8 cellular contexts compared by ENCODE assay signal in the genomic region with DNA sequence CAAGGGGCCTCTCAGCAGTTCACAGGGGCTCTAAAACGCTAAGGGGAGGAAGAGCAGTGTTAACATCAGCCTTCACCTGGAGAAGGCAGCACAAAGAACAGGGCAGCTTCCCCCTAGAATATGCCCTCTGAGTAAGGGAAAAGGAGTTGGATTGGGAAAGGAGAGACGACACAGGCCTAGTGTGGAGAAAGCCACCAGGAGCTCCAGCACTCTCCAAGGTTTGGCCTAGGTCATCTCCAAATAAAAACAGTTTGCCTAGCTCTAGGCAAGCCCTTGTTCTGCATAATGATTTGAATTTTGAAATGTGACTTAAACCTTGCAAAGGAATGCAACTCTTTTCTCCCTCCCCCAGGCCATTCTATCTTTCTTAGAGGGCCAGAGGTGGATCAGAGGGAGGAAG.
DNase-seq lines count a peak whose midpoint lies in the region; ATAC-seq and TF ChIP-seq lines count a peak whose summit lies in the region.

No MANE protein-coding gene starts in this region.

- H3K9ac ChIP-seq in PC-3 (ENCODE audit: low read length) (peak overlapping the region; percentile 71; the same call in 1 of the 2 replicates), neural progenitor cell (no peak overlapping the region)

- H3K36me3 ChIP-seq in CD4-positive, CD25-positive, alpha-beta regulatory T cell (ENCODE audit: control insufficient read depth, insufficient read depth, low read length), result no peaks in the 10 kb centered on the region
- no peaks in the 10 kb centered on the region for H3K36me3 ChIP-seq in PC-3 (ENCODE audit: low read depth, low read length)
- H3K36me3 ChIP-seq in neural progenitor cell, result no peaks in the 10 kb centered on the region

- H3K27me3 Mint-ChIP-seq in CD4-positive, CD25-positive, alpha-beta regulatory T cell, result peaks cover 7% of the 10 kb centered on the region
- H3K27me3 Mint-ChIP-seq in endothelial cell (ENCODE audit: unreplicated experiment), result peaks cover 7% of the 10 kb centered on the region
- peaks cover 12% of the 10 kb centered on the region for H3K27me3 Mint-ChIP-seq in neural progenitor cell (ENCODE audit: insufficient read depth, low read depth)

- peak overlapping the region; percentile 90 to 99 (median 95) for H3K4me3 Mint-ChIP-seq in CD4-positive, CD25-positive, alpha-beta regulatory T cell
- H3K4me3 Mint-ChIP-seq in endothelial cell (ENCODE audit: unreplicated experiment) (no peak overlapping the region), neural progenitor cell (peak overlapping the region; percentile 92)

- CTCF ChIA-PET in PC-3 (lab: Charles Lee), result interaction anchor here (0.6 to 1.7 kb wide), 3 partner anchors 100 to 340 kb away, joined by 4 to 13 read pairs (median 7); partner anchors contain the start of gene SSBP2

- TF ChIP-seq CTCF in PC-3 (conservative IDR thresholded peaks at IDR 0.05; ENCODE audit: low read depth, low read length) (no peak), endothelial cell (IDR thresholded peaks at IDR 0.05; ENCODE audit: unreplicated experiment) (no peak), neural progenitor cell (IDR thresholded peaks at IDR 0.05) (no peak)

- H3K27me3 ChIP-seq in CD4-positive, CD25-positive, alpha-beta regulatory T cell (ENCODE audit: control insufficient read depth, insufficient read depth, low read length), result no peaks in the 10 kb centered on the region
- H3K27me3 ChIP-seq in PC-3 (ENCODE audit: low read length) (no peaks in the 10 kb centered on the region), neural progenitor cell (no peaks in the 10 kb centered on the region)

- intact Hi-C loops in PC-3 (cut with micrococcal nuclease), result loop anchor here (1.0 to 5.0 kb wide), 6 partner anchors 96 to 1756 kb away; partner anchors contain the start of genes ATG10 and SSBP2

- POLR2A ChIA-PET in PC-3 (lab: Charles Lee; ENCODE audit: unreplicated experiment), result interaction anchor here (1.3 kb wide), 1 partner anchor 100 kb away, joined by 9 read pairs; the partner anchor contains the start of gene SSBP2

- H3K79me2 ChIP-seq in PC-3 (ENCODE audit: low read length) (no peaks in the 10 kb centered on the region), neural progenitor cell (ENCODE audit: low read depth) (no peaks in the 10 kb centered on the region)

- H3K4me3 ChIP-seq in CD4-positive, CD25-positive, alpha-beta regulatory T cell (ENCODE audit: low read depth, low read length), result peak overlapping the region; percentile 82
- peak overlapping the region; percentile 67; the same call in 1 of the 2 replicates for H3K4me3 ChIP-seq in PC-3 (ENCODE audit: low read length)
- peak overlapping the region; percentile 46 for H3K4me3 ChIP-seq in neural progenitor cell

- peaks cover 7 to 51% (median 37%) of the 10 kb centered on the region in 4 donors for H3K4me1 Mint-ChIP-seq in CD4-positive, CD25-positive, alpha-beta regulatory T cell
- H3K4me1 Mint-ChIP-seq in endothelial cell (ENCODE audit: unreplicated experiment), result peaks cover 48% of the 10 kb centered on the region
- peaks cover 78% of the 10 kb centered on the region for H3K4me1 Mint-ChIP-seq in neural progenitor cell

- H3F3A ChIP-seq in PC-3 (ENCODE audit: low read length, unreplicated experiment), result no peaks in the 10 kb centered on the region
- H3F3A ChIP-seq in neural progenitor cell (ENCODE audit: low read depth), result peaks cover 55% of the 10 kb centered on the region

- no peaks in the 10 kb centered on the region for H3K9me3 ChIP-seq in CD4-positive, CD25-positive, alpha-beta regulatory T cell (ENCODE audit: control insufficient read depth in 2 of 2, low read length in 2 of 2)
- H3K9me3 ChIP-seq in PC-3 (ENCODE audit: low read length), result no peaks in the 10 kb centered on the region
- no peaks in the 10 kb centered on the region for H3K9me3 ChIP-seq in neural progenitor cell (ENCODE audit: low read depth)

- DNase-seq in CD4-positive, CD25-positive, alpha-beta regulatory T cell, result no peak
- DNase-seq in PC-3 (no peak), endothelial cell (ENCODE audit: low spot score) (no peak), neural progenitor cell (ENCODE audit: low spot score) (no peak), NCI-H524 treated with DMSO at 0.1 percent for 48 hours (lab: John Stamatoyannopoulos, UW) (no peak), NCI-H748 (lab: John Stamatoyannopoulos, UW; ENCODE audit: unreplicated experiment) (no peak)
- no peak for DNase-seq in activated CD4-positive, alpha-beta T cell treated with anti-CD3 and anti-CD28 coated beads for 1 hour

- H2AFZ ChIP-seq in PC-3 (ENCODE audit: low read length) (peak overlapping the region; percentile 98), neural progenitor cell (replicated peaks) (no peak overlapping the region)

- no TSS peak for BruUV-seq in PC-3 (replicated peaks; lab: Mats Ljungman, UMichigan)

- H3K9me3 Mint-ChIP-seq in CD4-positive, CD25-positive, alpha-beta regulatory T cell, result peaks cover 0 to 2% (median 0%) of the 10 kb centered on the region in 7 donors
- no peaks in the 10 kb centered on the region for H3K9me3 Mint-ChIP-seq in endothelial cell (ENCODE audit: unreplicated experiment)
- peaks cover 6% of the 10 kb centered on the region for H3K9me3 Mint-ChIP-seq in neural progenitor cell

- H3K36me3 Mint-ChIP-seq in CD4-positive, CD25-positive, alpha-beta regulatory T cell, result no peaks in the 10 kb centered on the region
- H3K36me3 Mint-ChIP-seq in endothelial cell (ENCODE audit: low read depth, unreplicated experiment) (no peaks in the 10 kb centered on the region), neural progenitor cell (no peaks in the 10 kb centered on the region)

- peak overlapping the region; percentile 69 for H3K27ac ChIP-seq in CD4-positive, CD25-positive, alpha-beta regulatory T cell (ENCODE audit: insufficient read depth, low read length, poor library complexity, severe bottlenecking)
- H3K27ac ChIP-seq in PC-3 (ENCODE audit: low read length), result no peak overlapping the region
- H3K27ac ChIP-seq in neural progenitor cell, result peak overlapping the region; percentile 98

- H4K20me1 ChIP-seq in PC-3 (ENCODE audit: low read length) (no peaks in the 10 kb centered on the region), neural progenitor cell (ENCODE audit: low read depth) (no peaks in the 10 kb centered on the region)

- ATAC-seq in CD4-positive, CD25-positive, alpha-beta regulatory T cell (ENCODE audit: low read depth in 2 of 2), result no peak
- ATAC-seq in PC-3 (no peak), HG02588 (IDR thresholded peaks at IDR 0.05; ENCODE audit: unreplicated experiment) (no peak)

- peak overlapping the region; percentile 98 to 99 (median 98) for H3K27ac Mint-ChIP-seq in CD4-positive, CD25-positive, alpha-beta regulatory T cell
- H3K27ac Mint-ChIP-seq in endothelial cell (ENCODE audit: unreplicated experiment), result peak overlapping the region; percentile 93
- H3K27ac Mint-ChIP-seq in neural progenitor cell, result peak overlapping the region; percentile 99

- peaks cover 23% of the 10 kb centered on the region for H3K4me1 ChIP-seq in CD4-positive, CD25-positive, alpha-beta regulatory T cell (ENCODE audit: control insufficient read depth, insufficient read depth, low read length, poor library complexity, severe bottlenecking)
- peaks cover 10% of the 10 kb centered on the region for H3K4me1 ChIP-seq in PC-3 (ENCODE audit: insufficient read depth, low read length)
- peaks cover 78% of the 10 kb centered on the region for H3K4me1 ChIP-seq in neural progenitor cell

- peak overlapping the region; percentile 93 for H3K4me2 ChIP-seq in PC-3 (ENCODE audit: low read length)
- peak overlapping the region; percentile 76 for H3K4me2 ChIP-seq in neural progenitor cell

- H3K9me2 ChIP-seq in PC-3 (replicated peaks; ENCODE audit: low read length), result no peaks in the 10 kb centered on the region
